In the genomic region with DNA sequence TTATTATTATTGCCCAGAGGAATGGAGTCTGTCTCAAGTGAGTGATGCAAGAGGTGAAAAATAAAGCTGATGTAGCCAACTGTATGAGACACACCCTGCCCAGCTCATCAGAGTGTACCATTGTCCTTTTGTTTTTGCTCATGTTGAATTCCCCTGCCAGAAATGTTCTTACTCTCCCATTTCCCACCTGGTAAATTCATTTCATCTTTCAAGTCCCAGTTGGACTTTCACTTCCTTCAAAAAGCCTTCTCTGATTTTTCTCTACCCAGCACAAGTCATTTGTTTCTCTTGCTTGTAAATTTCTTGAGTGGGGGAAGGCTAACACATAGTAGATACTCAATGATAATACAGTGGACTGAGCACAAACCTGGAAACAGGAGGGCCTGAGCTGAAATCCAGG, we compare ENCODE assay signal across 1 cellular context.
TF ChIP-seq lines count a peak whose summit lies in the region.

No MANE protein-coding gene starts in this region.

TF ChIP-seq in GM23338, 12 proteins besides CTCF, POLR2A, EP300 and RAD21 (continued from another document):
- TF ChIP-seq, protein P1, sequence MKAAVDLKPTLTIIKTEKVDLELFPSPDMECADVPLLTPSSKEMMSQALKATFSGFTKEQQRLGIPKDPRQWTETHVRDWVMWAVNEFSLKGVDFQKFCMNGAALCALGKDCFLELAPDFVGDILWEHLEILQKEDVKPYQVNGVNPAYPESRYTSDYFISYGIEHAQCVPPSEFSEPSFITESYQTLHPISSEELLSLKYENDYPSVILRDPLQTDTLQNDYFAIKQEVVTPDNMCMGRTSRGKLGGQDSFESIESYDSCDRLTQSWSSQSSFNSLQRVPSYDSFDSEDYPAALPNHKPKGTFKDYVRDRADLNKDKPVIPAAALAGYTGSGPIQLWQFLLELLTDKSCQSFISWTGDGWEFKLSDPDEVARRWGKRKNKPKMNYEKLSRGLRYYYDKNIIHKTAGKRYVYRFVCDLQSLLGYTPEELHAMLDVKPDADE (IDR thresholded peaks at IDR 0.05): no peak
- no peak for TF ChIP-seq NANOG (IDR thresholded peaks at IDR 0.05; ENCODE audit: borderline replicate concordance)
- no peak for TF ChIP-seq EZH2 (IDR thresholded peaks at IDR 0.05; ENCODE audit: low read depth, unreplicated experiment)
- no peak for TF ChIP-seq STAT1 (IDR thresholded peaks at IDR 0.05; ENCODE audit: unreplicated experiment)
- TF ChIP-seq EZH2phosphoT487 (IDR thresholded peaks at IDR 0.05; ENCODE audit: unreplicated experiment): no peak
- no peak for TF ChIP-seq JUNB (IDR thresholded peaks at IDR 0.05; ENCODE audit: unreplicated experiment)
- TF ChIP-seq ZNF114 (CRISPR knock-in tag; IDR thresholded peaks at IDR 0.05): no peak
- TF ChIP-seq, protein P2, sequence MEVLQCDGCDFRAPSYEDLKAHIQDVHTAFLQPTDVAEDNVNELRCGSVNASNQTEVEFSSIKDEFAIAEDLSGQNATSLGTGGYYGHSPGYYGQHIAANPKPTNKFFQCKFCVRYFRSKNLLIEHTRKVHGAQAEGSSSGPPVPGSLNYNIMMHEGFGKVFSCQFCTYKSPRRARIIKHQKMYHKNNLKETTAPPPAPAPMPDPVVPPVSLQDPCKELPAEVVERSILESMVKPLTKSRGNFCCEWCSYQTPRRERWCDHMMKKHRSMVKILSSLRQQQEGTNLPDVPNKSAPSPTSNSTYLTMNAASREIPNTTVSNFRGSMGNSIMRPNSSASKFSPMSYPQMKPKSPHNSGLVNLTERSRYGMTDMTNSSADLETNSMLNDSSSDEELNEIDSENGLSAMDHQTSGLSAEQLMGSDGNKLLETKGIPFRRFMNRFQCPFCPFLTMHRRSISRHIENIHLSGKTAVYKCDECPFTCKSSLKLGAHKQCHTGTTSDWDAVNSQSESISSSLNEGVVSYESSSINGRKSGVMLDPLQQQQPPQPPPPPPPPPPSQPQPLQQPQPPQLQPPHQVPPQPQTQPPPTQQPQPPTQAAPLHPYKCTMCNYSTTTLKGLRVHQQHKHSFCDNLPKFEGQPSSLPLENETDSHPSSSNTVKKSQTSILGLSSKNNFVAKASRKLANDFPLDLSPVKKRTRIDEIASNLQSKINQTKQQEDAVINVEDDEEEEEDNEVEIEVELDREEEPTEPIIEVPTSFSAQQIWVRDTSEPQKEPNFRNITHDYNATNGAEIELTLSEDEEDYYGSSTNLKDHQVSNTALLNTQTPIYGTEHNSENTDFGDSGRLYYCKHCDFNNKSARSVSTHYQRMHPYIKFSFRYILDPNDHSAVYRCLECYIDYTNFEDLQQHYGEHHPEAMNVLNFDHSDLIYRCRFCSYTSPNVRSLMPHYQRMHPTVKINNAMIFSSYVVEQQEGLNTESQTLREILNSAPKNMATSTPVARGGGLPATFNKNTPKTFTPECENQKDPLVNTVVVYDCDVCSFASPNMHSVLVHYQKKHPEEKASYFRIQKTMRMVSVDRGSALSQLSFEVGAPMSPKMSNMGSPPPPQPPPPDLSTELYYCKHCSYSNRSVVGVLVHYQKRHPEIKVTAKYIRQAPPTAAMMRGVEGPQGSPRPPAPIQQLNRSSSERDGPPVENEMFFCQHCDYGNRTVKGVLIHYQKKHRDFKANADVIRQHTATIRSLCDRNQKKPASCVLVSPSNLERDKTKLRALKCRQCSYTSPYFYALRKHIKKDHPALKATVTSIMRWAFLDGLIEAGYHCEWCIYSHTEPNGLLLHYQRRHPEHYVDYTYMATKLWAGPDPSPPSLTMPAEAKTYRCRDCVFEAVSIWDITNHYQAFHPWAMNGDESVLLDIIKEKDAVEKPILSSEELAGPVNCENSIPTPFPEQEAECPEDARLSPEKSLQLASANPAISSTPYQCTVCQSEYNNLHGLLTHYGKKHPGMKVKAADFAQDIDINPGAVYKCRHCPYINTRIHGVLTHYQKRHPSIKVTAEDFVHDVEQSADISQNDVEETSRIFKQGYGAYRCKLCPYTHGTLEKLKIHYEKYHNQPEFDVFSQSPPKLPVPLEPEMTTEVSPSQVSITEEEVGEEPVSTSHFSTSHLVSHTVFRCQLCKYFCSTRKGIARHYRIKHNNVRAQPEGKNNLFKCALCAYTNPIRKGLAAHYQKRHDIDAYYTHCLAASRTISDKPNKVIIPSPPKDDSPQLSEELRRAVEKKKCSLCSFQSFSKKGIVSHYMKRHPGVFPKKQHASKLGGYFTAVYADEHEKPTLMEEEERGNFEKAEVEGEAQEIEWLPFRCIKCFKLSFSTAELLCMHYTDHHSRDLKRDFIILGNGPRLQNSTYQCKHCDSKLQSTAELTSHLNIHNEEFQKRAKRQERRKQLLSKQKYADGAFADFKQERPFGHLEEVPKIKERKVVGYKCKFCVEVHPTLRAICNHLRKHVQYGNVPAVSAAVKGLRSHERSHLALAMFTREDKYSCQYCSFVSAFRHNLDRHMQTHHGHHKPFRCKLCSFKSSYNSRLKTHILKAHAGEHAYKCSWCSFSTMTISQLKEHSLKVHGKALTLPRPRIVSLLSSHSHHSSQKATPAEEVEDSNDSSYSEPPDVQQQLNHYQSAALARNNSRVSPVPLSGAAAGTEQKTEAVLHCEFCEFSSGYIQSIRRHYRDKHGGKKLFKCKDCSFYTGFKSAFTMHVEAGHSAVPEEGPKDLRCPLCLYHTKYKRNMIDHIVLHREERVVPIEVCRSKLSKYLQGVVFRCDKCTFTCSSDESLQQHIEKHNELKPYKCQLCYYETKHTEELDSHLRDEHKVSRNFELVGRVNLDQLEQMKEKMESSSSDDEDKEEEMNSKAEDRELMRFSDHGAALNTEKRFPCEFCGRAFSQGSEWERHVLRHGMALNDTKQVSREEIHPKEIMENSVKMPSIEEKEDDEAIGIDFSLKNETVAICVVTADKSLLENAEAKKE (CRISPR knock-in tag; IDR thresholded peaks at IDR 0.05): no peak
- TF ChIP-seq, protein P3, sequence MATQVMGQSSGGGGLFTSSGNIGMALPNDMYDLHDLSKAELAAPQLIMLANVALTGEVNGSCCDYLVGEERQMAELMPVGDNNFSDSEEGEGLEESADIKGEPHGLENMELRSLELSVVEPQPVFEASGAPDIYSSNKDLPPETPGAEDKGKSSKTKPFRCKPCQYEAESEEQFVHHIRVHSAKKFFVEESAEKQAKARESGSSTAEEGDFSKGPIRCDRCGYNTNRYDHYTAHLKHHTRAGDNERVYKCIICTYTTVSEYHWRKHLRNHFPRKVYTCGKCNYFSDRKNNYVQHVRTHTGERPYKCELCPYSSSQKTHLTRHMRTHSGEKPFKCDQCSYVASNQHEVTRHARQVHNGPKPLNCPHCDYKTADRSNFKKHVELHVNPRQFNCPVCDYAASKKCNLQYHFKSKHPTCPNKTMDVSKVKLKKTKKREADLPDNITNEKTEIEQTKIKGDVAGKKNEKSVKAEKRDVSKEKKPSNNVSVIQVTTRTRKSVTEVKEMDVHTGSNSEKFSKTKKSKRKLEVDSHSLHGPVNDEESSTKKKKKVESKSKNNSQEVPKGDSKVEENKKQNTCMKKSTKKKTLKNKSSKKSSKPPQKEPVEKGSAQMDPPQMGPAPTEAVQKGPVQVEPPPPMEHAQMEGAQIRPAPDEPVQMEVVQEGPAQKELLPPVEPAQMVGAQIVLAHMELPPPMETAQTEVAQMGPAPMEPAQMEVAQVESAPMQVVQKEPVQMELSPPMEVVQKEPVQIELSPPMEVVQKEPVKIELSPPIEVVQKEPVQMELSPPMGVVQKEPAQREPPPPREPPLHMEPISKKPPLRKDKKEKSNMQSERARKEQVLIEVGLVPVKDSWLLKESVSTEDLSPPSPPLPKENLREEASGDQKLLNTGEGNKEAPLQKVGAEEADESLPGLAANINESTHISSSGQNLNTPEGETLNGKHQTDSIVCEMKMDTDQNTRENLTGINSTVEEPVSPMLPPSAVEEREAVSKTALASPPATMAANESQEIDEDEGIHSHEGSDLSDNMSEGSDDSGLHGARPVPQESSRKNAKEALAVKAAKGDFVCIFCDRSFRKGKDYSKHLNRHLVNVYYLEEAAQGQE (IDR thresholded peaks at IDR 0.05; ENCODE audit: unreplicated experiment): no peak
- TF ChIP-seq POLR2AphosphoS5 (IDR thresholded peaks at IDR 0.05; ENCODE audit: low read depth): no peak
TF ChIP-seq in GM23338: peak in this region for 0.
